3 cellular contexts compared by ENCODE assay signal in genomic region chr3:126186749-126187148, GRCh38.
TF ChIP-seq lines count a peak whose summit lies in the region.

No MANE protein-coding gene starts in this region.

TF ChIP-seq in IMR-90, 13 proteins besides CTCF, POLR2A, EP300 and RAD21:
- TF ChIP-seq SMC3 (IDR thresholded peaks at IDR 0.05; ENCODE audit: low read depth, low read length) (no peak), BHLHE40 (IDR thresholded peaks at IDR 0.05; ENCODE audit: low read depth, low read length) (no peak), NFE2L2 (IDR thresholded peaks at IDR 0.05; ENCODE audit: low read depth, low read length) (no peak), CHD1 (IDR thresholded peaks at IDR 0.05; ENCODE audit: low read depth, low read length) (no peak), RFX5 (IDR thresholded peaks at IDR 0.05; ENCODE audit: low read depth, low read length) (no peak), MXI1 (IDR thresholded peaks at IDR 0.05; ENCODE audit: borderline replicate concordance, low read depth, low read length) (no peak), CEBPB (IDR thresholded peaks at IDR 0.05; ENCODE audit: low read depth, low read length) (no peak), MAZ (IDR thresholded peaks at IDR 0.05; ENCODE audit: borderline replicate concordance, low read depth, low read length) (no peak)
TF ChIP-seq in IMR-90: peak in this region for 0.

TF ChIP-seq in H1, 55 proteins besides CTCF, POLR2A, EP300 and RAD21:
- no peak for TF ChIP-seq BACH1 (IDR thresholded peaks at IDR 0.05; ENCODE audit: low read length)
- TF ChIP-seq EGR1 (IDR thresholded peaks at IDR 0.05; ENCODE audit: borderline replicate concordance, low read depth, low read length) = no peak
- TF ChIP-seq TCF12 (IDR thresholded peaks at IDR 0.05; ENCODE audit: low read depth, low read length) = no peak
- TF ChIP-seq JUND (IDR thresholded peaks at IDR 0.05; ENCODE audit: low read length) = no peak
- no peak for TF ChIP-seq NRF1 (IDR thresholded peaks at IDR 0.05; ENCODE audit: low read depth, low read length)
- no peak for TF ChIP-seq ASH2L (IDR thresholded peaks at IDR 0.05; ENCODE audit: low read length)
- TF ChIP-seq RXRA (IDR thresholded peaks at IDR 0.05; ENCODE audit: insufficient read depth, low read depth, low read length) = no peak
- no peak for TF ChIP-seq SP4 (IDR thresholded peaks at IDR 0.05; ENCODE audit: low read length)
- no peak for TF ChIP-seq CREB1 (IDR thresholded peaks at IDR 0.05)
- no peak for TF ChIP-seq FOSL1 (IDR thresholded peaks at IDR 0.05; ENCODE audit: insufficient read depth, low read depth, low read length)
- TF ChIP-seq, protein P1, sequence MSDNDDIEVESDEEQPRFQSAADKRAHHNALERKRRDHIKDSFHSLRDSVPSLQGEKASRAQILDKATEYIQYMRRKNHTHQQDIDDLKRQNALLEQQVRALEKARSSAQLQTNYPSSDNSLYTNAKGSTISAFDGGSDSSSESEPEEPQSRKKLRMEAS (IDR thresholded peaks at IDR 0.05) = no peak
- no peak for TF ChIP-seq KDM1A (IDR thresholded peaks at IDR 0.05; ENCODE audit: borderline replicate concordance, low read length)

TF ChIP-seq in HepG2, 621 proteins besides CTCF, POLR2A, EP300 and RAD21:
- peak; percentile 6; the same call in 1 of the 2 replicates for TF ChIP-seq SALL1 (CRISPR knock-in tag; IDR thresholded peaks at IDR 0.05)
- no peak for TF ChIP-seq ZNF7 (CRISPR knock-in tag; IDR thresholded peaks at IDR 0.05)
- TF ChIP-seq, protein P2, sequence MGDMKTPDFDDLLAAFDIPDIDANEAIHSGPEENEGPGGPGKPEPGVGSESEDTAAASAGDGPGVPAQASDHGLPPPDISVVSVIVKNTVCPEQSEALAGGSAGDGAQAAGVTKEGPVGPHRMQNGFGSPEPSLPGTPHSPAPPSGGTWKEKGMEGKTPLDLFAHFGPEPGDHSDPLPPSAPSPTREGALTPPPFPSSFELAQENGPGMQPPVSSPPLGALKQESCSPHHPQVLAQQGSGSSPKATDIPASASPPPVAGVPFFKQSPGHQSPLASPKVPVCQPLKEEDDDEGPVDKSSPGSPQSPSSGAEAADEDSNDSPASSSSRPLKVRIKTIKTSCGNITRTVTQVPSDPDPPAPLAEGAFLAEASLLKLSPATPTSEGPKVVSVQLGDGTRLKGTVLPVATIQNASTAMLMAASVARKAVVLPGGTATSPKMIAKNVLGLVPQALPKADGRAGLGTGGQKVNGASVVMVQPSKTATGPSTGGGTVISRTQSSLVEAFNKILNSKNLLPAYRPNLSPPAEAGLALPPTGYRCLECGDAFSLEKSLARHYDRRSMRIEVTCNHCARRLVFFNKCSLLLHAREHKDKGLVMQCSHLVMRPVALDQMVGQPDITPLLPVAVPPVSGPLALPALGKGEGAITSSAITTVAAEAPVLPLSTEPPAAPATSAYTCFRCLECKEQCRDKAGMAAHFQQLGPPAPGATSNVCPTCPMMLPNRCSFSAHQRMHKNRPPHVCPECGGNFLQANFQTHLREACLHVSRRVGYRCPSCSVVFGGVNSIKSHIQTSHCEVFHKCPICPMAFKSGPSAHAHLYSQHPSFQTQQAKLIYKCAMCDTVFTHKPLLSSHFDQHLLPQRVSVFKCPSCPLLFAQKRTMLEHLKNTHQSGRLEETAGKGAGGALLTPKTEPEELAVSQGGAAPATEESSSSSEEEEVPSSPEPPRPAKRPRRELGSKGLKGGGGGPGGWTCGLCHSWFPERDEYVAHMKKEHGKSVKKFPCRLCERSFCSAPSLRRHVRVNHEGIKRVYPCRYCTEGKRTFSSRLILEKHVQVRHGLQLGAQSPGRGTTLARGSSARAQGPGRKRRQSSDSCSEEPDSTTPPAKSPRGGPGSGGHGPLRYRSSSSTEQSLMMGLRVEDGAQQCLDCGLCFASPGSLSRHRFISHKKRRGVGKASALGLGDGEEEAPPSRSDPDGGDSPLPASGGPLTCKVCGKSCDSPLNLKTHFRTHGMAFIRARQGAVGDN (CRISPR knock-in tag; IDR thresholded peaks at IDR 0.05) = peak; percentile 19
- no peak for TF ChIP-seq POLR2AphosphoS2 (IDR thresholded peaks at IDR 0.05; ENCODE audit: low read depth, low read length)
- no peak for TF ChIP-seq SUZ12 (IDR thresholded peaks at IDR 0.05; ENCODE audit: low read depth, low read length)
